1 cellular context compared by ENCODE assay signal in the genomic region with DNA sequence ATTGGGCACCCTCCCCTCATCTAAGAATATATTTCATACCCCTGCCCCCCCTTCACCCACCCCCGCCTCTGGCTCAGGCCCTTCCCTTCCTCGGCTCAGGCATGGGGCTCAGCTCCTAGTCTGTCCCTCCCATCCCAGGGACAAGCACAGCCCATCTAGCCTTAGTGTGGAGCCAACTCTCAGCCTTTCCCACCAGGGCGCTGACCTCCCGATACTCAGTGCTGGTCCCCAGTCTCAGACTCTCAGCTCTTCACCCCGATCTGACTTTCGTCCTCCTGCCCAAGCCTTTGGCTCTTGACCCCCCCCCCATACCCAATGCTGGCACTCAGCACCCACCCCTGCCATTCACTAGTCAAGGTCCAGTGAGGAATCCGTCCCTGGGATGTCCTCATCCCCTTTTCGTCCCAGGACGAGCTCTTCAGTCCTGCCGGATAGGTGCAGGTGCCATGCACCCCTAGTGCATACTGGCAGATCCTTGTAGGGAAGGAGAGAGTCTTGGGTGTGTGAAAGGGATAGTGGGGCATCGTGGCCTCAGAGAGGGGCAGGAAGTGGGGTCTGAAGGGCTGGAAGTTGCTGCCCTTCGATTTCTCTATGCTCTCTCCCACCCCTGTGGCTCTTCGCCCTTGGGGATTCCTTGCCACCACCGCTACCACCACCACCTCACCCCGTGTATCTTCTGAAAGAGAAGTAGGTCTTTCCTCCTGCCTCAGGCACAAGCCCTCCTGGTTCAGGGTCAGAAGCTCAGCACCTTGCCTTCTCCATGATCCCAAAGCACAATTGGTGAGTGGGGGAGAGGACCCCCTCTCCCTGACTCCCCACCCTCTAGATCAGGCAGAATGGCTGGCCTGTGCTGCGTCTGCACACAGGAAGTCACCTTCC.
TF ChIP-seq lines count a peak whose summit lies in the region.

No MANE protein-coding gene starts in this region.

TF ChIP-seq in H1, 55 proteins besides CTCF, POLR2A, EP300 and RAD21:
- TF ChIP-seq BCL11A (IDR thresholded peaks at IDR 0.05; ENCODE audit: low read depth in 2 of 2, low read length in 2 of 2) (no peak), RBBP5 (IDR thresholded peaks at IDR 0.05; ENCODE audit: borderline replicate concordance, low read depth, low read length) (no peak), GABPA (IDR thresholded peaks at IDR 0.05; ENCODE audit: borderline replicate concordance, insufficient read depth, low read length) (no peak), SP4 (IDR thresholded peaks at IDR 0.05; ENCODE audit: low read length) (no peak), PHF8 (conservative IDR thresholded peaks at IDR 0.05; ENCODE audit: low read depth, low read length) (no peak), EZH2 (IDR thresholded peaks at IDR 0.05; ENCODE audit: low read depth, low read length, severe bottlenecking) (no peak), SRF (IDR thresholded peaks at IDR 0.05; ENCODE audit: low read depth, low read length) (no peak), KDM1A (IDR thresholded peaks at IDR 0.05; ENCODE audit: borderline replicate concordance, low read length) (no peak), RXRA (IDR thresholded peaks at IDR 0.05; ENCODE audit: insufficient read depth, low read depth, low read length) (no peak), FOSL1 (IDR thresholded peaks at IDR 0.05; ENCODE audit: insufficient read depth, low read depth, low read length) (no peak), BACH1 (IDR thresholded peaks at IDR 0.05; ENCODE audit: low read length) (no peak), CEBPB (IDR thresholded peaks at IDR 0.05; ENCODE audit: low read depth, low read length) (no peak), CREB1 (IDR thresholded peaks at IDR 0.05) (no peak), RFX5 (IDR thresholded peaks at IDR 0.05; ENCODE audit: borderline replicate concordance, low read depth, low read length) (no peak), YY1 (IDR thresholded peaks at IDR 0.05; ENCODE audit: low read depth, low read length) (no peak), NANOG (IDR thresholded peaks at IDR 0.05; ENCODE audit: insufficient read depth, low read depth, low read length, poor library complexity, severe bottlenecking) (no peak)
- TF ChIP-seq, protein P1, sequence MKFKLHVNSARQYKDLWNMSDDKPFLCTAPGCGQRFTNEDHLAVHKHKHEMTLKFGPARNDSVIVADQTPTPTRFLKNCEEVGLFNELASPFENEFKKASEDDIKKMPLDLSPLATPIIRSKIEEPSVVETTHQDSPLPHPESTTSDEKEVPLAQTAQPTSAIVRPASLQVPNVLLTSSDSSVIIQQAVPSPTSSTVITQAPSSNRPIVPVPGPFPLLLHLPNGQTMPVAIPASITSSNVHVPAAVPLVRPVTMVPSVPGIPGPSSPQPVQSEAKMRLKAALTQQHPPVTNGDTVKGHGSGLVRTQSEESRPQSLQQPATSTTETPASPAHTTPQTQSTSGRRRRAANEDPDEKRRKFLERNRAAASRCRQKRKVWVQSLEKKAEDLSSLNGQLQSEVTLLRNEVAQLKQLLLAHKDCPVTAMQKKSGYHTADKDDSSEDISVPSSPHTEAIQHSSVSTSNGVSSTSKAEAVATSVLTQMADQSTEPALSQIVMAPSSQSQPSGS (IDR thresholded peaks at IDR 0.05; ENCODE audit: low read length): no peak
- TF ChIP-seq, protein P2, sequence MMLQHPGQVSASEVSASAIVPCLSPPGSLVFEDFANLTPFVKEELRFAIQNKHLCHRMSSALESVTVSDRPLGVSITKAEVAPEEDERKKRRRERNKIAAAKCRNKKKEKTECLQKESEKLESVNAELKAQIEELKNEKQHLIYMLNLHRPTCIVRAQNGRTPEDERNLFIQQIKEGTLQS (IDR thresholded peaks at IDR 0.05; ENCODE audit: insufficient read depth, low read depth, low read length): no peak
- TF ChIP-seq, protein P3, sequence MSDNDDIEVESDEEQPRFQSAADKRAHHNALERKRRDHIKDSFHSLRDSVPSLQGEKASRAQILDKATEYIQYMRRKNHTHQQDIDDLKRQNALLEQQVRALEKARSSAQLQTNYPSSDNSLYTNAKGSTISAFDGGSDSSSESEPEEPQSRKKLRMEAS (IDR thresholded peaks at IDR 0.05): no peak
